In genomic region chr9:35996358-35996970, GRCh38 we compare ENCODE assay signal across 1 cellular context.
TF ChIP-seq lines count a peak whose summit lies in the region.

No MANE protein-coding gene starts in this region.

TF ChIP-seq in GM23338, 12 proteins besides CTCF, POLR2A, EP300 and RAD21 (continued from another document):
- TF ChIP-seq, protein P1, sequence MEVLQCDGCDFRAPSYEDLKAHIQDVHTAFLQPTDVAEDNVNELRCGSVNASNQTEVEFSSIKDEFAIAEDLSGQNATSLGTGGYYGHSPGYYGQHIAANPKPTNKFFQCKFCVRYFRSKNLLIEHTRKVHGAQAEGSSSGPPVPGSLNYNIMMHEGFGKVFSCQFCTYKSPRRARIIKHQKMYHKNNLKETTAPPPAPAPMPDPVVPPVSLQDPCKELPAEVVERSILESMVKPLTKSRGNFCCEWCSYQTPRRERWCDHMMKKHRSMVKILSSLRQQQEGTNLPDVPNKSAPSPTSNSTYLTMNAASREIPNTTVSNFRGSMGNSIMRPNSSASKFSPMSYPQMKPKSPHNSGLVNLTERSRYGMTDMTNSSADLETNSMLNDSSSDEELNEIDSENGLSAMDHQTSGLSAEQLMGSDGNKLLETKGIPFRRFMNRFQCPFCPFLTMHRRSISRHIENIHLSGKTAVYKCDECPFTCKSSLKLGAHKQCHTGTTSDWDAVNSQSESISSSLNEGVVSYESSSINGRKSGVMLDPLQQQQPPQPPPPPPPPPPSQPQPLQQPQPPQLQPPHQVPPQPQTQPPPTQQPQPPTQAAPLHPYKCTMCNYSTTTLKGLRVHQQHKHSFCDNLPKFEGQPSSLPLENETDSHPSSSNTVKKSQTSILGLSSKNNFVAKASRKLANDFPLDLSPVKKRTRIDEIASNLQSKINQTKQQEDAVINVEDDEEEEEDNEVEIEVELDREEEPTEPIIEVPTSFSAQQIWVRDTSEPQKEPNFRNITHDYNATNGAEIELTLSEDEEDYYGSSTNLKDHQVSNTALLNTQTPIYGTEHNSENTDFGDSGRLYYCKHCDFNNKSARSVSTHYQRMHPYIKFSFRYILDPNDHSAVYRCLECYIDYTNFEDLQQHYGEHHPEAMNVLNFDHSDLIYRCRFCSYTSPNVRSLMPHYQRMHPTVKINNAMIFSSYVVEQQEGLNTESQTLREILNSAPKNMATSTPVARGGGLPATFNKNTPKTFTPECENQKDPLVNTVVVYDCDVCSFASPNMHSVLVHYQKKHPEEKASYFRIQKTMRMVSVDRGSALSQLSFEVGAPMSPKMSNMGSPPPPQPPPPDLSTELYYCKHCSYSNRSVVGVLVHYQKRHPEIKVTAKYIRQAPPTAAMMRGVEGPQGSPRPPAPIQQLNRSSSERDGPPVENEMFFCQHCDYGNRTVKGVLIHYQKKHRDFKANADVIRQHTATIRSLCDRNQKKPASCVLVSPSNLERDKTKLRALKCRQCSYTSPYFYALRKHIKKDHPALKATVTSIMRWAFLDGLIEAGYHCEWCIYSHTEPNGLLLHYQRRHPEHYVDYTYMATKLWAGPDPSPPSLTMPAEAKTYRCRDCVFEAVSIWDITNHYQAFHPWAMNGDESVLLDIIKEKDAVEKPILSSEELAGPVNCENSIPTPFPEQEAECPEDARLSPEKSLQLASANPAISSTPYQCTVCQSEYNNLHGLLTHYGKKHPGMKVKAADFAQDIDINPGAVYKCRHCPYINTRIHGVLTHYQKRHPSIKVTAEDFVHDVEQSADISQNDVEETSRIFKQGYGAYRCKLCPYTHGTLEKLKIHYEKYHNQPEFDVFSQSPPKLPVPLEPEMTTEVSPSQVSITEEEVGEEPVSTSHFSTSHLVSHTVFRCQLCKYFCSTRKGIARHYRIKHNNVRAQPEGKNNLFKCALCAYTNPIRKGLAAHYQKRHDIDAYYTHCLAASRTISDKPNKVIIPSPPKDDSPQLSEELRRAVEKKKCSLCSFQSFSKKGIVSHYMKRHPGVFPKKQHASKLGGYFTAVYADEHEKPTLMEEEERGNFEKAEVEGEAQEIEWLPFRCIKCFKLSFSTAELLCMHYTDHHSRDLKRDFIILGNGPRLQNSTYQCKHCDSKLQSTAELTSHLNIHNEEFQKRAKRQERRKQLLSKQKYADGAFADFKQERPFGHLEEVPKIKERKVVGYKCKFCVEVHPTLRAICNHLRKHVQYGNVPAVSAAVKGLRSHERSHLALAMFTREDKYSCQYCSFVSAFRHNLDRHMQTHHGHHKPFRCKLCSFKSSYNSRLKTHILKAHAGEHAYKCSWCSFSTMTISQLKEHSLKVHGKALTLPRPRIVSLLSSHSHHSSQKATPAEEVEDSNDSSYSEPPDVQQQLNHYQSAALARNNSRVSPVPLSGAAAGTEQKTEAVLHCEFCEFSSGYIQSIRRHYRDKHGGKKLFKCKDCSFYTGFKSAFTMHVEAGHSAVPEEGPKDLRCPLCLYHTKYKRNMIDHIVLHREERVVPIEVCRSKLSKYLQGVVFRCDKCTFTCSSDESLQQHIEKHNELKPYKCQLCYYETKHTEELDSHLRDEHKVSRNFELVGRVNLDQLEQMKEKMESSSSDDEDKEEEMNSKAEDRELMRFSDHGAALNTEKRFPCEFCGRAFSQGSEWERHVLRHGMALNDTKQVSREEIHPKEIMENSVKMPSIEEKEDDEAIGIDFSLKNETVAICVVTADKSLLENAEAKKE (CRISPR knock-in tag; IDR thresholded peaks at IDR 0.05): no peak
- TF ChIP-seq, protein P2, sequence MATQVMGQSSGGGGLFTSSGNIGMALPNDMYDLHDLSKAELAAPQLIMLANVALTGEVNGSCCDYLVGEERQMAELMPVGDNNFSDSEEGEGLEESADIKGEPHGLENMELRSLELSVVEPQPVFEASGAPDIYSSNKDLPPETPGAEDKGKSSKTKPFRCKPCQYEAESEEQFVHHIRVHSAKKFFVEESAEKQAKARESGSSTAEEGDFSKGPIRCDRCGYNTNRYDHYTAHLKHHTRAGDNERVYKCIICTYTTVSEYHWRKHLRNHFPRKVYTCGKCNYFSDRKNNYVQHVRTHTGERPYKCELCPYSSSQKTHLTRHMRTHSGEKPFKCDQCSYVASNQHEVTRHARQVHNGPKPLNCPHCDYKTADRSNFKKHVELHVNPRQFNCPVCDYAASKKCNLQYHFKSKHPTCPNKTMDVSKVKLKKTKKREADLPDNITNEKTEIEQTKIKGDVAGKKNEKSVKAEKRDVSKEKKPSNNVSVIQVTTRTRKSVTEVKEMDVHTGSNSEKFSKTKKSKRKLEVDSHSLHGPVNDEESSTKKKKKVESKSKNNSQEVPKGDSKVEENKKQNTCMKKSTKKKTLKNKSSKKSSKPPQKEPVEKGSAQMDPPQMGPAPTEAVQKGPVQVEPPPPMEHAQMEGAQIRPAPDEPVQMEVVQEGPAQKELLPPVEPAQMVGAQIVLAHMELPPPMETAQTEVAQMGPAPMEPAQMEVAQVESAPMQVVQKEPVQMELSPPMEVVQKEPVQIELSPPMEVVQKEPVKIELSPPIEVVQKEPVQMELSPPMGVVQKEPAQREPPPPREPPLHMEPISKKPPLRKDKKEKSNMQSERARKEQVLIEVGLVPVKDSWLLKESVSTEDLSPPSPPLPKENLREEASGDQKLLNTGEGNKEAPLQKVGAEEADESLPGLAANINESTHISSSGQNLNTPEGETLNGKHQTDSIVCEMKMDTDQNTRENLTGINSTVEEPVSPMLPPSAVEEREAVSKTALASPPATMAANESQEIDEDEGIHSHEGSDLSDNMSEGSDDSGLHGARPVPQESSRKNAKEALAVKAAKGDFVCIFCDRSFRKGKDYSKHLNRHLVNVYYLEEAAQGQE (IDR thresholded peaks at IDR 0.05; ENCODE audit: unreplicated experiment): no peak
- no peak for TF ChIP-seq JUNB (IDR thresholded peaks at IDR 0.05; ENCODE audit: unreplicated experiment)
